Comparison of ENCODE assay signal across 10 cellular contexts in the genomic region with DNA sequence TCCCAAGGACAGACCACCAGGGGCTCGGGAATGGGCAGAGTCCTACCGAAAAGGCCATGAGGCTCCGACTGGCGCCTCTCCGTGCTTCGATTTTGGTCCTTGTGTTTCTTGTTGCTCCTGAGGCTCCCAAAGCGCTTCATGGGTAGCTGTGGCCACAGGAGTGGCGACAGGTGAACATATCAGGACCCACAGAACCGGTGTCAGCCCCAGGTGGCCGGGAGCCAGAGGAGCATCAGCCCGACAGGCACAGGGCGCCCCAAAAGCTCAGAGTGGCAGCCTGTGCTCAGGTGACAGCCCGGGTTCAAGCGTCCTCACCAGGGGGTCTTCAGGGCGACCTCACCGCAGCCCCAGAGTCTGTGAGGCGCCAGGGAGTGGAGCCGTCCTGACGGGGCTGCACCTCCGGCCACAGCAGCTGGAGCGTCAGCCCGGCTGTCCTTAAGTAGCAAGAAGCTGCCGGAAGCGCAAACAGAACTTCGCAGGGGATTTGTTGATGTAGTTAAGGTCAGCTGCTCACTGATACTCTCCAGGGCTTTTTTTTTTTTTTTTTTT.
A peak's percentile ranks its signal among the peaks of the same experiment; 100 is the strongest.
DNase-seq lines count a peak whose midpoint lies in the region; ATAC-seq and TF ChIP-seq lines count a peak whose summit lies in the region.
"Had no signal": no experiment of that assay in that cellular context is flagged by ENCODE, and none has a peak within 500 bp of the region (broad histone marks: within the 10 kb centered on the region; RNA-seq: fewer than 3 reads in every experiment).

No MANE protein-coding gene starts in this region.

- CTCF ChIA-PET in T-cell (lab: Charles Lee), result no interaction called here

- no peaks in the 10 kb centered on the region; the same call in 1 of the 2 replicates for H3K36me3 ChIP-seq in BLaER1

- peaks cover 19% of the 10 kb centered on the region for H3K9me3 ChIP-seq in BLaER1

- H3K4me1 Mint-ChIP-seq in osteocyte (ENCODE audit: unreplicated experiment), result peaks cover 35% of the 10 kb centered on the region
- H3K4me1 Mint-ChIP-seq in T-cell, result peaks cover 4 to 6% (median 6%) of the 10 kb centered on the region in 3 donors

- peak overlapping the region; percentile 63; the same call in 1 of the 2 replicates for H3K9ac ChIP-seq in BLaER1

- H3K4me3 Mint-ChIP-seq in osteocyte (ENCODE audit: unreplicated experiment), result peak overlapping the region; percentile 71
- no peak overlapping the region for H3K4me3 Mint-ChIP-seq in T-cell
- H3K4me3 Mint-ChIP-seq: stimulated activated naive CD8-positive, alpha-beta T cell treated with anti-CD3 and anti-CD28 coated beads, Interleukin-15, amount 100 ng/mL, for 72 hours had no signal

- H3K4me2 ChIP-seq in BLaER1, result peak overlapping the region; percentile 96

- ATAC-seq in GM18519 (IDR thresholded peaks at IDR 0.05; ENCODE audit: low FRiP score, unreplicated experiment) (no peak), T-cell (replicated peaks in 1 of 4) (no peak)
- ATAC-seq: stimulated activated naive CD8-positive, alpha-beta T cell treated with anti-CD3 and anti-CD28 coated beads, Interleukin-15, amount 100 ng/mL, for 72 hours had no signal

- H3K27ac Mint-ChIP-seq in osteocyte (ENCODE audit: unreplicated experiment), result peak overlapping the region; percentile 97
- no peak overlapping the region for H3K27ac Mint-ChIP-seq in T-cell

- H3K27me3 Mint-ChIP-seq in osteocyte (ENCODE audit: unreplicated experiment) (no peaks in the 10 kb centered on the region), T-cell (no peaks in the 10 kb centered on the region)
- H3K27me3 Mint-ChIP-seq: stimulated activated naive CD8-positive, alpha-beta T cell treated with anti-CD3 and anti-CD28 coated beads, Interleukin-15, amount 100 ng/mL, for 72 hours had no signal

- H3K36me3 Mint-ChIP-seq in osteocyte (ENCODE audit: unreplicated experiment), result no peaks in the 10 kb centered on the region
- peaks cover 7% of the 10 kb centered on the region for H3K36me3 Mint-ChIP-seq in T-cell

- peaks cover 89% of the 10 kb centered on the region for H3K4me1 ChIP-seq in BLaER1

- DNase-seq in NCI-H524 treated with DMSO at 0.1 percent for 48 hours (lab: John Stamatoyannopoulos, UW) (peak; percentile 52), fibroblast of mammary gland (ENCODE audit: low read depth) (no peak), osteocyte (ENCODE audit: extremely low spot score, unreplicated experiment) (no peak), cerebellar cortex (ENCODE audit: low spot score) (no peak), DMS153 (lab: John Stamatoyannopoulos, UW) (no peak), T-cell (no peak)
- DNase-seq: activated CD8-positive, alpha-beta memory T cell treated with anti-CD3 and anti-CD28 coated beads, Interleukin-2, amount 50 U/mL, for 4 hours; stimulated activated naive CD8-positive, alpha-beta T cell treated with anti-CD3 and anti-CD28 coated beads, Interleukin-15, amount 100 ng/mL, for 72 hours had no signal

- POLR2A ChIA-PET in T-cell (lab: Charles Lee), result no interaction called here

- peaks cover 11% of the 10 kb centered on the region for H4K20me1 ChIP-seq in BLaER1

- H3K4me3 ChIP-seq in BLaER1 (peak overlapping the region; percentile 60), fibroblast of mammary gland (ENCODE audit: control insufficient read depth, low read depth, low read length) (peak overlapping the region; percentile 16)

- peak overlapping the region; percentile 79 for H3K27ac ChIP-seq in BLaER1

- H3K27me3 ChIP-seq in BLaER1, result no peaks in the 10 kb centered on the region

- H3K9me3 Mint-ChIP-seq in osteocyte (ENCODE audit: unreplicated experiment) (no peaks in the 10 kb centered on the region), T-cell (no peaks in the 10 kb centered on the region)
- H3K9me3 Mint-ChIP-seq: stimulated activated naive CD8-positive, alpha-beta T cell treated with anti-CD3 and anti-CD28 coated beads, Interleukin-15, amount 100 ng/mL, for 72 hours had no signal

- no peak for TF ChIP-seq CTCF in fibroblast of mammary gland (conservative IDR thresholded peaks at IDR 0.05; ENCODE audit: control insufficient read depth, insufficient read depth, low read depth, low read length)
- TF ChIP-seq CTCF in osteocyte (IDR thresholded peaks at IDR 0.05), result no peak
